ENCODE assay signal across 9 cellular contexts in the genomic region with DNA sequence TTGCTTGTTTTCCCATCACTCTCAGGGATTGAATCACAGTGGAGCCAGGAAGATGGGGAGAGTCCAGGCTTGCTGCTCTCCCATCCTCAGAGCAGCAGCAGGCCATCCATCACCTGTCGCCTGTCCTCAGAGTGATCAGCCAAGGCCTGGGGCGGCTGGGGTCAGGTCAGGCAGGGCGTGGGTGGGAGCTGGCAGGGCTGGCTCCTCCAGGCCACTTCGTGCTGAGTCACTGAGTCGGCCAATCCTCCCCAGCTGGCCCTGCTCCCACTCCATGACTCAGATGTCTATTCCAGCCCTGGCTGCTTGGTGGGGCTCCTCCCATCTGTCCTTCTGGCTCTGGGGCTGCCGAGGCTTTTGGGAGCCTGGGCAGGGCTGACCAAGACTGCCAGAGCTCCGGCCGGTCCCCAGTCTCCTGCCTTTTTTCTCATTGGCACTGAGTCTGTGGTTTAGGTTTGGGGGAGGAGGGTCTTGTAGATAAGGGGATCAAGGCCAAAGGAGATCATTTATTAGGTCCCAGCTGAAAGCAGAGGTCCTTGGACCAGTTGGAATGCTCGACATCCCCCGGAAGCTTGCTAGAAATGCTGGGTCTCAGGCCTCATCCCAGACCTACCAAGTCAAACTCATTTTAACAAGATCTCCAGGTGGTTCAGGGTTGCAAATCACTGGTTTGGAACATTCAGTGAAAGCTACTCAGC.
A peak's percentile ranks its signal among the peaks of the same experiment; 100 is the strongest.
DNase-seq lines count a peak whose midpoint lies in the region; ATAC-seq and TF ChIP-seq lines count a peak whose summit lies in the region.
"Had no signal": no experiment of that assay in that cellular context is flagged by ENCODE, and none has a peak within 500 bp of the region (broad histone marks: within the 10 kb centered on the region; RNA-seq: fewer than 3 reads in every experiment).

No MANE protein-coding gene starts in this region.

- TF ChIP-seq CTCF in GM13976 (IDR thresholded peaks at IDR 0.05; ENCODE audit: borderline replicate concordance, control extremely low read depth, extremely low read depth, insufficient read depth, missing control alignments), result no peak

- H3K27ac Mint-ChIP-seq in activated naive CD8-positive, alpha-beta T cell treated with anti-CD3 and anti-CD28 coated beads, Interleukin-2, amount 50 U/mL, for 24 hours, result peak overlapping the region; percentile 54
- no peak overlapping the region for H3K27ac Mint-ChIP-seq in activated naive CD8-positive, alpha-beta T cell treated with anti-CD3 and anti-CD28 coated beads for 36 hours
- H3K27ac Mint-ChIP-seq: dendritic cell treated with granulocyte-macrophage colony-stimulating factor and Interleukin-4, amounts not matched to agents 40 ng/mL and 50 ng/mL, for 4 days had no signal

- no peak for ATAC-seq in activated naive CD8-positive, alpha-beta T cell treated with anti-CD3 and anti-CD28 coated beads, Interleukin-2, amount 50 U/mL, for 24 hours
- ATAC-seq in SK-N-SH treated with all-trans-retinoic acid at 6 μM for 48 hours (peak; percentile 97), HG02970 (IDR thresholded peaks at IDR 0.05; ENCODE audit: low FRiP score, unreplicated experiment) (no peak)

- H3K36me3 Mint-ChIP-seq in activated naive CD8-positive, alpha-beta T cell treated with anti-CD3 and anti-CD28 coated beads, Interleukin-2, amount 50 U/mL, for 24 hours (ENCODE audit: low read depth), result peaks cover 52% of the 10 kb centered on the region
- H3K36me3 Mint-ChIP-seq in activated naive CD8-positive, alpha-beta T cell treated with anti-CD3 and anti-CD28 coated beads for 36 hours, result peaks cover 46% of the 10 kb centered on the region

- H3K4me3 Mint-ChIP-seq in activated naive CD8-positive, alpha-beta T cell treated with anti-CD3 and anti-CD28 coated beads, Interleukin-2, amount 50 U/mL, for 24 hours, result no peak overlapping the region
- H3K4me3 Mint-ChIP-seq in activated naive CD8-positive, alpha-beta T cell treated with anti-CD3 and anti-CD28 coated beads for 36 hours, result no peak overlapping the region
- H3K4me3 Mint-ChIP-seq: dendritic cell treated with granulocyte-macrophage colony-stimulating factor and Interleukin-4, amounts not matched to agents 40 ng/mL and 50 ng/mL, for 4 days had no signal

- H3K9me3 Mint-ChIP-seq in activated naive CD8-positive, alpha-beta T cell treated with anti-CD3 and anti-CD28 coated beads, Interleukin-2, amount 50 U/mL, for 24 hours, result no peaks in the 10 kb centered on the region
- no peaks in the 10 kb centered on the region for H3K9me3 Mint-ChIP-seq in activated naive CD8-positive, alpha-beta T cell treated with anti-CD3 and anti-CD28 coated beads for 36 hours
- H3K9me3 Mint-ChIP-seq: dendritic cell treated with granulocyte-macrophage colony-stimulating factor and Interleukin-4, amounts not matched to agents 40 ng/mL and 50 ng/mL, for 4 days had no signal

- DNase-seq in activated naive CD8-positive, alpha-beta T cell treated with anti-CD3 and anti-CD28 coated beads, Interleukin-2, amount 50 U/mL, for 24 hours, result no peak
- DNase-seq in activated naive CD8-positive, alpha-beta T cell treated with anti-CD3 and anti-CD28 coated beads for 36 hours, result no peak
- DNase-seq in fibroblast of gingiva (ENCODE audit: low read depth) (peak; percentile 94), myocyte (ENCODE audit: low read depth) (peak; percentile 99), NOMO-1 (lab: John Stamatoyannopoulos, UW; ENCODE audit: unreplicated experiment in 2 of 2) (no peak), GM13976 (ENCODE audit: low spot score) (no peak)

- peaks cover 42% of the 10 kb centered on the region for H3K4me1 Mint-ChIP-seq in activated naive CD8-positive, alpha-beta T cell treated with anti-CD3 and anti-CD28 coated beads, Interleukin-2, amount 50 U/mL, for 24 hours
- H3K4me1 Mint-ChIP-seq in activated naive CD8-positive, alpha-beta T cell treated with anti-CD3 and anti-CD28 coated beads for 36 hours, result peaks cover 30% of the 10 kb centered on the region

- in situ Hi-C loops in GM13976 (cut with MboI; ENCODE audit: low sequenced_read_pairs, unreplicated experiment), result no loop called here

- H3K27me3 Mint-ChIP-seq in activated naive CD8-positive, alpha-beta T cell treated with anti-CD3 and anti-CD28 coated beads, Interleukin-2, amount 50 U/mL, for 24 hours, result no peaks in the 10 kb centered on the region
- H3K27me3 Mint-ChIP-seq in activated naive CD8-positive, alpha-beta T cell treated with anti-CD3 and anti-CD28 coated beads for 36 hours, result no peaks in the 10 kb centered on the region
- H3K27me3 Mint-ChIP-seq: dendritic cell treated with granulocyte-macrophage colony-stimulating factor and Interleukin-4, amounts not matched to agents 40 ng/mL and 50 ng/mL, for 4 days had no signal

TF ChIP-seq in SK-N-SH treated with all-trans-retinoic acid at 6 μM for 48 hours, 23 proteins besides CTCF, POLR2A, EP300 and RAD21:
- TF ChIP-seq OSR1 (CRISPR knock-in tag; IDR thresholded peaks at IDR 0.05) (no peak), CSDC2 (CRISPR knock-in tag; IDR thresholded peaks at IDR 0.05) (0 out of 2 replicates have a peak, but pooled peaks have one; percentile 10), ISL1 (CRISPR knock-in tag; IDR thresholded peaks at IDR 0.05) (no peak), BACH2 (CRISPR knock-in tag; IDR thresholded peaks at IDR 0.05; ENCODE audit: borderline replicate concordance) (peak; percentile 86; the same call in 1 of the 2 replicates), ZFP30 (CRISPR knock-in tag; IDR thresholded peaks at IDR 0.05) (no peak), ZC3H10 (CRISPR knock-in tag; IDR thresholded peaks at IDR 0.05) (no peak)
- TF ChIP-seq, protein P1, sequence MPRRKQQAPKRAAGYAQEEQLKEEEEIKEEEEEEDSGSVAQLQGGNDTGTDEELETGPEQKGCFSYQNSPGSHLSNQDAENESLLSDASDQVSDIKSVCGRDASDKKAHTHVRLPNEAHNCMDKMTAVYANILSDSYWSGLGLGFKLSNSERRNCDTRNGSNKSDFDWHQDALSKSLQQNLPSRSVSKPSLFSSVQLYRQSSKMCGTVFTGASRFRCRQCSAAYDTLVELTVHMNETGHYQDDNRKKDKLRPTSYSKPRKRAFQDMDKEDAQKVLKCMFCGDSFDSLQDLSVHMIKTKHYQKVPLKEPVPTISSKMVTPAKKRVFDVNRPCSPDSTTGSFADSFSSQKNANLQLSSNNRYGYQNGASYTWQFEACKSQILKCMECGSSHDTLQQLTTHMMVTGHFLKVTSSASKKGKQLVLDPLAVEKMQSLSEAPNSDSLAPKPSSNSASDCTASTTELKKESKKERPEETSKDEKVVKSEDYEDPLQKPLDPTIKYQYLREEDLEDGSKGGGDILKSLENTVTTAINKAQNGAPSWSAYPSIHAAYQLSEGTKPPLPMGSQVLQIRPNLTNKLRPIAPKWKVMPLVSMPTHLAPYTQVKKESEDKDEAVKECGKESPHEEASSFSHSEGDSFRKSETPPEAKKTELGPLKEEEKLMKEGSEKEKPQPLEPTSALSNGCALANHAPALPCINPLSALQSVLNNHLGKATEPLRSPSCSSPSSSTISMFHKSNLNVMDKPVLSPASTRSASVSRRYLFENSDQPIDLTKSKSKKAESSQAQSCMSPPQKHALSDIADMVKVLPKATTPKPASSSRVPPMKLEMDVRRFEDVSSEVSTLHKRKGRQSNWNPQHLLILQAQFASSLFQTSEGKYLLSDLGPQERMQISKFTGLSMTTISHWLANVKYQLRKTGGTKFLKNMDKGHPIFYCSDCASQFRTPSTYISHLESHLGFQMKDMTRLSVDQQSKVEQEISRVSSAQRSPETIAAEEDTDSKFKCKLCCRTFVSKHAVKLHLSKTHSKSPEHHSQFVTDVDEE (CRISPR knock-in tag; IDR thresholded peaks at IDR 0.05), result peak; percentile 41; the same call in 1 of the 2 replicates
- TF ChIP-seq, protein P2, sequence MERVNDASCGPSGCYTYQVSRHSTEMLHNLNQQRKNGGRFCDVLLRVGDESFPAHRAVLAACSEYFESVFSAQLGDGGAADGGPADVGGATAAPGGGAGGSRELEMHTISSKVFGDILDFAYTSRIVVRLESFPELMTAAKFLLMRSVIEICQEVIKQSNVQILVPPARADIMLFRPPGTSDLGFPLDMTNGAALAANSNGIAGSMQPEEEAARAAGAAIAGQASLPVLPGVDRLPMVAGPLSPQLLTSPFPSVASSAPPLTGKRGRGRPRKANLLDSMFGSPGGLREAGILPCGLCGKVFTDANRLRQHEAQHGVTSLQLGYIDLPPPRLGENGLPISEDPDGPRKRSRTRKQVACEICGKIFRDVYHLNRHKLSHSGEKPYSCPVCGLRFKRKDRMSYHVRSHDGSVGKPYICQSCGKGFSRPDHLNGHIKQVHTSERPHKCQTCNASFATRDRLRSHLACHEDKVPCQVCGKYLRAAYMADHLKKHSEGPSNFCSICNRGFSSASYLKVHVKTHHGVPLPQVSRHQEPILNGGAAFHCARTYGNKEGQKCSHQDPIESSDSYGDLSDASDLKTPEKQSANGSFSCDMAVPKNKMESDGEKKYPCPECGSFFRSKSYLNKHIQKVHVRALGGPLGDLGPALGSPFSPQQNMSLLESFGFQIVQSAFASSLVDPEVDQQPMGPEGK (CRISPR knock-in tag; IDR thresholded peaks at IDR 0.05; ENCODE audit: borderline replicate concordance), result no peak
TF ChIP-seq in SK-N-SH treated with all-trans-retinoic acid at 6 μM for 48 hours: peak in this region for 3.

Comparison
In these comparisons a context has a peak if more than half of its experiments do, and no peak if none do; other contexts are left out.
1. DNase-seq: peak in fibroblast of gingiva (single experiment) and myocyte (single experiment); none in activated naive CD8-positive, alpha-beta T cell treated with anti-CD3 and anti-CD28 coated beads, Interleukin-2, amount 50 U/mL, for 24 hours (single experiment), activated naive CD8-positive, alpha-beta T cell treated with anti-CD3 and anti-CD28 coated beads for 36 hours (single experiment), NOMO-1 (0 of 2) and GM13976 (single experiment).